Comparison of ENCODE assay signal across 20 cellular contexts in the genomic region with DNA sequence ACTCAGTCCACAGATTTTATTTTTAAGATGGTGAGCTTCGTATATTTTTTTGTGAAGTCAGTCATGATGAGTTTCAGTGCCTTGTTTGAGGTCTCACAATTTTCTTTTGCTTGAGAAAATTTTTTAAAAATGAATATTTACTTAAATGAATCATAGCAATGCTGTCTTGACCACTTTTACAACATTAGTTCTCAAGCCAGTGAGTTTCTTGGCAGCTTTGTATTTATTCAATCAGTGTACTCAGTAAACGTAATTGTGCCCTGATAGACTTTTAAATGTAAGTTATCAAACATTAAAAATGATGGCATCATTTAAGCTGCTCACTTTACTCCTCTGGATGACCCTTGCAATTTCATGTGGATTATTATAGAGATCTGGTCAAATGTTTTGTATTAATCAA.
"Had no signal": no experiment of that assay in that cellular context is flagged by ENCODE, and none has a peak within 500 bp of the region (broad histone marks: within the 10 kb centered on the region; RNA-seq: fewer than 3 reads in every experiment).

No MANE protein-coding gene starts in this region.

- H3K27ac ChIP-seq: adrenal gland, colonic mucosa, gastrocnemius medialis, heart right ventricle, neutrophil, parathyroid adenoma, right lobe of liver had no signal

- H3K9me3 ChIP-seq: adrenal gland, colonic mucosa, gastrocnemius medialis, heart right ventricle, neutrophil, right lobe of liver had no signal

- ATAC-seq: activated CD4-positive, CD25-positive, alpha-beta regulatory T cell treated with anti-CD3 and anti-CD28 coated beads, Interleukin-2, amount 50 U/mL, for 24 hours; activated T-cell treated with anti-CD3 and anti-CD28 coated beads, Interleukin-2, amount 50 U/mL, for 72 hours; gastrocnemius medialis; heart right ventricle; left colon; natural killer cell treated with Interleukin-12 subunit alpha and Interleukin-12 subunit beta and Interleukin-15 and Interleukin-18, amount 100 ng/mL, for 72 hours; right lobe of liver; stimulated activated naive CD8-positive, alpha-beta T cell treated with anti-CD3 and anti-CD28 coated beads, Interleukin-15, amount 100 ng/mL, for 72 hours had no signal

- H3K27me3 ChIP-seq: adrenal gland, colonic mucosa, gastrocnemius medialis, heart right ventricle, neutrophil, right lobe of liver had no signal

- H3K36me3 ChIP-seq: adrenal gland, colonic mucosa, gastrocnemius medialis, heart right ventricle, neutrophil, right lobe of liver had no signal

- H3K4me3 ChIP-seq: adrenal gland, colonic mucosa, gastrocnemius medialis, heart right ventricle, lung, right lobe of liver, smooth muscle cell had no signal

- H3K4me1 ChIP-seq: adrenal gland, colonic mucosa, heart right ventricle, parathyroid adenoma, right lobe of liver had no signal

- DNase-seq: activated CD4-positive, alpha-beta T cell treated with anti-CD3 and anti-CD28 coated beads, Interleukin-2, amount 50 U/mL, for 4 hours; activated gamma-delta T cell; activated T-cell treated with anti-CD3 and anti-CD28 coated beads, Interleukin-2, amount 50 U/mL, for 72 hours; adrenal gland; central memory CD4-positive, alpha-beta T cell; colonic mucosa; erythroblast; gastrocnemius medialis; heart right ventricle; immature natural killer cell; left colon; right lobe of liver; stimulated activated CD4-positive, alpha-beta T cell treated with anti-CD3 and anti-CD28 coated beads, Interleukin-4, amount 100 ng/mL, for 1 hour; stimulated activated naive CD8-positive, alpha-beta T cell treated with anti-CD3 and anti-CD28 coated beads, Interleukin-15, amount 100 ng/mL, for 72 hours had no signal
